11 cellular contexts compared by ENCODE assay signal in genomic region chr3:182738583-182739514, GRCh38. TPM values are rescaled to one million over a fixed set of nuclear protein-coding genes. Genes with fewer than 3 reads are reported as not detected.
DNase-seq lines count a peak whose midpoint lies in the region; ATAC-seq and TF ChIP-seq lines count a peak whose summit lies in the region.
"Had no signal": no experiment of that assay in that cellular context is flagged by ENCODE, and none has a peak within 500 bp of the region (broad histone marks: within the 10 kb centered on the region; RNA-seq: fewer than 3 reads in every experiment).

No MANE protein-coding gene starts in this region.

- 56% methylated on average over 6 of the region's 6 CpGs for WGBS in prostate gland

- no peak overlapping the region for H3K4me2 ChIP-seq in GM23338

- H3K27ac Mint-ChIP-seq in GM23338, result no peak overlapping the region
- H3K27ac Mint-ChIP-seq: activated naive CD8-positive, alpha-beta T cell treated with anti-CD3 and anti-CD28 coated beads, Interleukin-2, amount 10 ng/mL, durations not matched to agents 7 days and 5 days; stimulated activated naive CD8-positive, alpha-beta T cell treated with anti-CD3 and anti-CD28 coated beads, Interleukin-15, Interleukin-2, amounts not matched to agents 100 ng/mL and 50 ng/mL, for 24 hours had no signal

- H3K4me3 Mint-ChIP-seq in GM23338, result no peak overlapping the region
- H3K4me3 Mint-ChIP-seq: activated naive CD8-positive, alpha-beta T cell treated with anti-CD3 and anti-CD28 coated beads, Interleukin-2, amount 10 ng/mL, durations not matched to agents 7 days and 5 days; CD14-positive monocyte; stimulated activated naive CD8-positive, alpha-beta T cell treated with anti-CD3 and anti-CD28 coated beads, Interleukin-15, Interleukin-2, amounts not matched to agents 100 ng/mL and 50 ng/mL, for 24 hours had no signal

- intact Hi-C loops in prostate gland (cut with DNase I), result no loop called here

- H3K4me3 ChIP-seq in GM23338 (no peak overlapping the region), prostate gland (no peak overlapping the region)

- H3K9me2 ChIP-seq in GM23338 (ENCODE audit: insufficient read depth), result no peaks in the 10 kb centered on the region

- H3K79me2 ChIP-seq in GM23338 (replicated peaks; ENCODE audit: insufficient read depth), result no peaks in the 10 kb centered on the region

- DNase-seq in GM23338 (ENCODE audit: low spot score) (peak; percentile 24), NCI-H510A treated with DMSO at 0.1 percent for 48 hours (lab: John Stamatoyannopoulos, UW) (peak; percentile 89), foreskin keratinocyte (peak; percentile 90 to 93), prostate gland (ENCODE audit: low spot score) (peak; percentile 60), HuH-7.5 (ENCODE audit: low spot score) (no peak), RKO (ENCODE audit: low spot score) (no peak)
- DNase-seq: activated naive CD8-positive, alpha-beta T cell treated with anti-CD3 and anti-CD28 coated beads, Interleukin-2, amount 10 ng/mL, durations not matched to agents 7 days and 5 days had no signal

- H3K4me1 ChIP-seq in GM23338 (ENCODE audit: insufficient read depth), result no peaks in the 10 kb centered on the region
- H3K4me1 ChIP-seq in foreskin keratinocyte, result peaks cover 16% of the 10 kb centered on the region
- no peaks in the 10 kb centered on the region for H3K4me1 ChIP-seq in prostate gland (replicated peaks)

- H3K36me3 ChIP-seq in GM23338 (ENCODE audit: insufficient read depth) (no peaks in the 10 kb centered on the region), prostate gland (no peaks in the 10 kb centered on the region)

- H3K27ac ChIP-seq in GM23338 (ENCODE audit: low read depth) (no peak overlapping the region), foreskin keratinocyte (no peak overlapping the region), prostate gland (peak overlapping the region in 1 of 2 donors; percentile 42)

- no peaks in the 10 kb centered on the region for H3K36me3 Mint-ChIP-seq in GM23338 (ENCODE audit: low read depth)
- H3K36me3 Mint-ChIP-seq: activated naive CD8-positive, alpha-beta T cell treated with anti-CD3 and anti-CD28 coated beads, Interleukin-2, amount 10 ng/mL, durations not matched to agents 7 days and 5 days; CD14-positive monocyte had no signal

- H3K9me3 ChIP-seq in prostate gland, result no peaks in the 10 kb centered on the region

- no peaks in the 10 kb centered on the region for H4K20me1 ChIP-seq in GM23338 (replicated peaks; ENCODE audit: insufficient read depth)

- H3K9me3 Mint-ChIP-seq in GM23338, result no peaks in the 10 kb centered on the region
- H3K9me3 Mint-ChIP-seq: activated naive CD8-positive, alpha-beta T cell treated with anti-CD3 and anti-CD28 coated beads, Interleukin-2, amount 10 ng/mL, durations not matched to agents 7 days and 5 days; stimulated activated naive CD8-positive, alpha-beta T cell treated with anti-CD3 and anti-CD28 coated beads, Interleukin-15, Interleukin-2, amounts not matched to agents 100 ng/mL and 50 ng/mL, for 24 hours had no signal

- H2AFZ ChIP-seq in GM23338, result peak overlapping the region; percentile 81; the same call in 1 of the 2 replicates

- H3K27me3 ChIP-seq in GM23338 (ENCODE audit: insufficient read depth), result no peaks in the 10 kb centered on the region
- H3K27me3 ChIP-seq in foreskin keratinocyte, result no peaks in the 10 kb centered on the region
- H3K27me3 ChIP-seq in prostate gland (replicated peaks; ENCODE audit: insufficient read depth), result no peaks in the 10 kb centered on the region

- no peak for TF ChIP-seq POLR2A in prostate gland (IDR thresholded peaks at IDR 0.05)

- H3K4me1 Mint-ChIP-seq in GM23338, result peaks cover 11% of the 10 kb centered on the region; the same call in 2 of the 3 replicates
- H3K4me1 Mint-ChIP-seq: activated naive CD8-positive, alpha-beta T cell treated with anti-CD3 and anti-CD28 coated beads, Interleukin-2, amount 10 ng/mL, durations not matched to agents 7 days and 5 days had no signal

- H3K27me3 Mint-ChIP-seq in GM23338 (ENCODE audit: insufficient read depth, low read depth, poor library complexity), result no peaks in the 10 kb centered on the region

- no peaks in the 10 kb centered on the region for H3F3A ChIP-seq in GM23338 (replicated peaks; ENCODE audit: low read depth)

- no peak for ATAC-seq in GM23338
- ATAC-seq in foreskin keratinocyte, result peak; percentile 90
- no peak for ATAC-seq in GM21723 (IDR thresholded peaks at IDR 0.05; ENCODE audit: unreplicated experiment)
- no peak for ATAC-seq in GM21515 (IDR thresholded peaks at IDR 0.05; ENCODE audit: unreplicated experiment)

- TF ChIP-seq CTCF in GM23338 (conservative IDR thresholded peaks at IDR 0.05; ENCODE audit: low read depth in 2 of 2) (no peak), foreskin keratinocyte (conservative IDR thresholded peaks at IDR 0.05) (no peak), prostate gland (IDR thresholded peaks at IDR 0.05) (no peak)

TF ChIP-seq in GM23338, 12 proteins besides CTCF, POLR2A, EP300 and RAD21:
- no peak for TF ChIP-seq CREB1 (CRISPR knock-in tag; IDR thresholded peaks at IDR 0.05; ENCODE audit: low read depth)
- TF ChIP-seq, protein P1, sequence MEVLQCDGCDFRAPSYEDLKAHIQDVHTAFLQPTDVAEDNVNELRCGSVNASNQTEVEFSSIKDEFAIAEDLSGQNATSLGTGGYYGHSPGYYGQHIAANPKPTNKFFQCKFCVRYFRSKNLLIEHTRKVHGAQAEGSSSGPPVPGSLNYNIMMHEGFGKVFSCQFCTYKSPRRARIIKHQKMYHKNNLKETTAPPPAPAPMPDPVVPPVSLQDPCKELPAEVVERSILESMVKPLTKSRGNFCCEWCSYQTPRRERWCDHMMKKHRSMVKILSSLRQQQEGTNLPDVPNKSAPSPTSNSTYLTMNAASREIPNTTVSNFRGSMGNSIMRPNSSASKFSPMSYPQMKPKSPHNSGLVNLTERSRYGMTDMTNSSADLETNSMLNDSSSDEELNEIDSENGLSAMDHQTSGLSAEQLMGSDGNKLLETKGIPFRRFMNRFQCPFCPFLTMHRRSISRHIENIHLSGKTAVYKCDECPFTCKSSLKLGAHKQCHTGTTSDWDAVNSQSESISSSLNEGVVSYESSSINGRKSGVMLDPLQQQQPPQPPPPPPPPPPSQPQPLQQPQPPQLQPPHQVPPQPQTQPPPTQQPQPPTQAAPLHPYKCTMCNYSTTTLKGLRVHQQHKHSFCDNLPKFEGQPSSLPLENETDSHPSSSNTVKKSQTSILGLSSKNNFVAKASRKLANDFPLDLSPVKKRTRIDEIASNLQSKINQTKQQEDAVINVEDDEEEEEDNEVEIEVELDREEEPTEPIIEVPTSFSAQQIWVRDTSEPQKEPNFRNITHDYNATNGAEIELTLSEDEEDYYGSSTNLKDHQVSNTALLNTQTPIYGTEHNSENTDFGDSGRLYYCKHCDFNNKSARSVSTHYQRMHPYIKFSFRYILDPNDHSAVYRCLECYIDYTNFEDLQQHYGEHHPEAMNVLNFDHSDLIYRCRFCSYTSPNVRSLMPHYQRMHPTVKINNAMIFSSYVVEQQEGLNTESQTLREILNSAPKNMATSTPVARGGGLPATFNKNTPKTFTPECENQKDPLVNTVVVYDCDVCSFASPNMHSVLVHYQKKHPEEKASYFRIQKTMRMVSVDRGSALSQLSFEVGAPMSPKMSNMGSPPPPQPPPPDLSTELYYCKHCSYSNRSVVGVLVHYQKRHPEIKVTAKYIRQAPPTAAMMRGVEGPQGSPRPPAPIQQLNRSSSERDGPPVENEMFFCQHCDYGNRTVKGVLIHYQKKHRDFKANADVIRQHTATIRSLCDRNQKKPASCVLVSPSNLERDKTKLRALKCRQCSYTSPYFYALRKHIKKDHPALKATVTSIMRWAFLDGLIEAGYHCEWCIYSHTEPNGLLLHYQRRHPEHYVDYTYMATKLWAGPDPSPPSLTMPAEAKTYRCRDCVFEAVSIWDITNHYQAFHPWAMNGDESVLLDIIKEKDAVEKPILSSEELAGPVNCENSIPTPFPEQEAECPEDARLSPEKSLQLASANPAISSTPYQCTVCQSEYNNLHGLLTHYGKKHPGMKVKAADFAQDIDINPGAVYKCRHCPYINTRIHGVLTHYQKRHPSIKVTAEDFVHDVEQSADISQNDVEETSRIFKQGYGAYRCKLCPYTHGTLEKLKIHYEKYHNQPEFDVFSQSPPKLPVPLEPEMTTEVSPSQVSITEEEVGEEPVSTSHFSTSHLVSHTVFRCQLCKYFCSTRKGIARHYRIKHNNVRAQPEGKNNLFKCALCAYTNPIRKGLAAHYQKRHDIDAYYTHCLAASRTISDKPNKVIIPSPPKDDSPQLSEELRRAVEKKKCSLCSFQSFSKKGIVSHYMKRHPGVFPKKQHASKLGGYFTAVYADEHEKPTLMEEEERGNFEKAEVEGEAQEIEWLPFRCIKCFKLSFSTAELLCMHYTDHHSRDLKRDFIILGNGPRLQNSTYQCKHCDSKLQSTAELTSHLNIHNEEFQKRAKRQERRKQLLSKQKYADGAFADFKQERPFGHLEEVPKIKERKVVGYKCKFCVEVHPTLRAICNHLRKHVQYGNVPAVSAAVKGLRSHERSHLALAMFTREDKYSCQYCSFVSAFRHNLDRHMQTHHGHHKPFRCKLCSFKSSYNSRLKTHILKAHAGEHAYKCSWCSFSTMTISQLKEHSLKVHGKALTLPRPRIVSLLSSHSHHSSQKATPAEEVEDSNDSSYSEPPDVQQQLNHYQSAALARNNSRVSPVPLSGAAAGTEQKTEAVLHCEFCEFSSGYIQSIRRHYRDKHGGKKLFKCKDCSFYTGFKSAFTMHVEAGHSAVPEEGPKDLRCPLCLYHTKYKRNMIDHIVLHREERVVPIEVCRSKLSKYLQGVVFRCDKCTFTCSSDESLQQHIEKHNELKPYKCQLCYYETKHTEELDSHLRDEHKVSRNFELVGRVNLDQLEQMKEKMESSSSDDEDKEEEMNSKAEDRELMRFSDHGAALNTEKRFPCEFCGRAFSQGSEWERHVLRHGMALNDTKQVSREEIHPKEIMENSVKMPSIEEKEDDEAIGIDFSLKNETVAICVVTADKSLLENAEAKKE (CRISPR knock-in tag; IDR thresholded peaks at IDR 0.05), result no peak

RNA-seq across cellular contexts. Expression of gene ATP11B, which starts 54.5 kb away (rescaled TPM):
- total RNA-seq in GM23338 (2014; rRNA removed; shearing (Covaris generic)), result 24.7 and 30.6 TPM in 2 replicates
- polyA plus RNA-seq in GM23338 (2016; fragmentation: Nextera tagmentation; extraction: Ambion mirVana), result 5.8 and 6.0 TPM in 2 replicates
- total RNA-seq in foreskin keratinocyte, result 45.3 and 46.0 TPM in 2 replicates
- 8.2 and 9.2 TPM in 2 replicates for polyA plus RNA-seq in foreskin keratinocyte
- total RNA-seq in prostate gland, result 100 to 1,000 TPM; 120 to 122 TPM

Comparison
In these comparisons a context has a peak if more than half of its experiments do, and no peak if none do; other contexts are left out.
1. DNase-seq: peak in GM23338 (single experiment), NCI-H510A treated with DMSO at 0.1 percent for 48 hours (single experiment), foreskin keratinocyte (2 of 2) and prostate gland (single experiment); none in HuH-7.5 (single experiment) and RKO (single experiment).